25 cellular contexts compared by ENCODE assay signal in the genomic region with DNA sequence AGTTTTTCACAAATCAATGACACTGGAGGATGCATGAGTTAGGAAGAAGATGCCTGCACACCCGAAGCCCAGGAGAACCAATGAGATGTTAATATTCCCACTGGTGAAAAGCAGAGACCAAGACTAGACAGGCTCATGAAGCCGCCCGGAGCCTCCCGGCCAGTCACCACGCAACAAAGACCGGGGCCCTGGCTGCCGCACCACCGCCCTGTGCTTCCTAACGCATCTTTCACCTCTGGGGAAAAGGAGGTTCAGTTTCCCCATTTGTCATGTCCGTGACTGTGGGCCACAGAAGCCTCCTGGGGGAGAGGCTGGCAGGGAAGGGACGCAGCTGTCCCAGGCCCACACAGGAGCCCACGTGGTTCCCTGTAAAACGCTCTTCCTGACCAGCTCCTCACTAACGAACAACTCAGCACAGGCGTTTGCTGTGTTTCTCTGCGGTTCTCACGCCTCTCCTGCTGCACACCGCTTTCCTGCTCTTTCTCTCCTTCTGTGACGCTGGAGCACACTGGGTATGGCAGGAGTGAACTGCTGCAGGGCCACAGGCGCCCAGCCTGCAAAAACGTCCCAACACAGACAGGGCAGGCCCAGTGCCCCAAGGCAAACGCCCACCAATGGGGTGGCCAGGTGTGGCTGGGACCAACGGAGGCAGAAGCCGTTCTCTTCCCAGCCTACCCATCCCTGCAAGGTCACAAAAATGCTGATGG. TPM values are rescaled to one million over a fixed set of nuclear protein-coding genes. Genes with fewer than 3 reads are reported as not detected.
A peak's percentile ranks its signal among the peaks of the same experiment; 100 is the strongest.
DNase-seq lines count a peak whose midpoint lies in the region; ATAC-seq, FAIRE-seq and TF ChIP-seq lines count a peak whose summit lies in the region.
"Had no signal": no experiment of that assay in that cellular context is flagged by ENCODE, and none has a peak within 500 bp of the region (broad histone marks: within the 10 kb centered on the region; RNA-seq: fewer than 3 reads in every experiment).

No MANE protein-coding gene starts in this region.

- CTCF ChIA-PET in SK-N-SH (lab: Yijun Ruan, JAX): interaction anchor here (0.6 to 2.3 kb wide), 4 partner anchors 8 to 292 kb away, joined by 3 to 8 read pairs (median 4); no protein-coding TSS in a partner anchor
- CTCF ChIA-PET in H1 (lab: Charles Lee; ENCODE audit: partially characterized antibody): interaction anchor here (0.8 to 1.4 kb wide), 4 partner anchors 11 to 97 kb away, joined by 3 to 4 read pairs (median 3); partner anchors contain the start of gene RIMBP2
- CTCF ChIA-PET in CD8-positive, alpha-beta T cell (lab: Charles Lee): no interaction called here

- H3K27me3 ChIP-seq in SK-N-SH (ENCODE audit: insufficient read depth): no peaks in the 10 kb centered on the region
- no peaks in the 10 kb centered on the region for H3K27me3 ChIP-seq in H1 (replicated peaks in 1 of 4; ENCODE audit: control insufficient read depth in 3 of 4, extremely low read depth in 1 of 4, insufficient read depth in 3 of 4, low read length in 3 of 4)
- H3K27me3 ChIP-seq in CD8-positive, alpha-beta T cell (ENCODE audit: insufficient read depth, low read length): no peaks in the 10 kb centered on the region
- no peaks in the 10 kb centered on the region for H3K27me3 ChIP-seq in colonic mucosa

- H3K23me2 ChIP-seq in H1 (ENCODE audit: low read depth, low read length): no peaks in the 10 kb centered on the region

- H2BK15ac ChIP-seq in H1 (ENCODE audit: low read length): no peak overlapping the region

- H4K8ac ChIP-seq in H1 (ENCODE audit: extremely low read depth, insufficient read depth, low read length): peak overlapping the region; percentile 58; the same call in 1 of the 2 replicates

- no peak overlapping the region for H3K9ac ChIP-seq in SK-N-SH
- H3K9ac ChIP-seq in H1 (replicated peaks in 1 of 4; ENCODE audit: extremely low read depth in 1 of 4, low read depth in 3 of 4, low read length in 3 of 4): no peak overlapping the region
- H3K9ac ChIP-seq in colonic mucosa (ENCODE audit: low read depth in 2 of 2, low read length in 2 of 2): no peak overlapping the region

- H4K91ac ChIP-seq in H1 (replicated peaks; ENCODE audit: insufficient read length, low read length): no peak overlapping the region

- H2BK20ac ChIP-seq in H1 (ENCODE audit: low read length): no peak overlapping the region

- H3K4me1 Mint-ChIP-seq in neural crest cell: peaks cover 19% of the 10 kb centered on the region
- peaks cover 45% of the 10 kb centered on the region for H3K4me1 Mint-ChIP-seq in type B pancreatic cell (ENCODE audit: unreplicated experiment)
- H3K4me1 Mint-ChIP-seq in CD8-positive, alpha-beta T cell (ENCODE audit: low read depth): no peaks in the 10 kb centered on the region

- no peak overlapping the region; the same call in 1 of the 2 replicates for H3K18ac ChIP-seq in H1 (ENCODE audit: extremely low read depth, low read length)

- POLR2A ChIA-PET in SK-N-SH (lab: Yijun Ruan, JAX) (interaction anchor here (2.4 kb wide), 1 partner anchor 9 kb away, joined by 10 read pairs; no protein-coding TSS in a partner anchor), H1 (lab: Charles Lee; ENCODE audit: partially characterized antibody) (no interaction called here)
- POLR2A ChIA-PET in CD8-positive, alpha-beta T cell (lab: Charles Lee): no interaction called here

- DNase-seq in SK-N-SH (peak; percentile 29), H1 (ENCODE audit: low read depth in 1 of 2, low spot score in 2 of 2) (peak in 1 of 2 experiments; percentile 38), neural crest cell (ENCODE audit: low read depth, low spot score) (no peak), type B pancreatic cell (ENCODE audit: extremely low spot score, unreplicated experiment) (peak; percentile 58), colonic mucosa (no peak)
- no peak for DNase-seq in CD8-positive, alpha-beta T cell
- DNase-seq: ACHN, C1 segment of cervical spinal cord, MG63, NCI-H1417 treated with DMSO at 0.1 percent for 48 hours, NCI-H187, NCI-H446, NCI-H526, Right ventricle myocardium superior had no signal

- no peak overlapping the region for H3K4me3 ChIP-seq in SK-N-SH (ENCODE audit: low read depth in 2 of 2, low read length in 1 of 2)
- H3K4me3 ChIP-seq in H1 (ENCODE audit: extremely low read depth in 1 of 4, insufficient read depth in 2 of 4, low read depth in 3 of 4, low read length in 4 of 4): no peak overlapping the region
- H3K4me3 ChIP-seq in CD8-positive, alpha-beta T cell (ENCODE audit: low read depth, low read length): no peak overlapping the region
- H3K4me3 ChIP-seq in colonic mucosa: no peak overlapping the region
- H3K4me3 ChIP-seq: HAP-1, K562, MG63 had no signal

- no peak for TF ChIP-seq POLR2A in H1 (IDR thresholded peaks at IDR 0.05; ENCODE audit: control extremely low read depth in 1 of 2, low read depth in 2 of 2, low read length in 2 of 2)

- TF ChIP-seq EP300 in SK-N-SH (IDR thresholded peaks at IDR 0.05; ENCODE audit: borderline replicate concordance in 1 of 2, low read depth in 1 of 2, low read length in 1 of 2) (no peak), H1 (IDR thresholded peaks at IDR 0.05; ENCODE audit: borderline replicate concordance in 1 of 2, low read depth in 2 of 2, low read length in 2 of 2) (no peak)

- no peak overlapping the region for H3K56ac ChIP-seq in H1 (replicated peaks; ENCODE audit: insufficient read length, low read depth, low read length)

- no peak for TF ChIP-seq RAD21 in SK-N-SH (IDR thresholded peaks at IDR 0.05; ENCODE audit: low read length)
- TF ChIP-seq RAD21 in H1 (IDR thresholded peaks at IDR 0.05 in 1 of 2, conservative IDR thresholded peaks at IDR 0.05 in 1 of 2; ENCODE audit: low read depth in 2 of 2, low read length in 2 of 2): no peak

- H3F3A ChIP-seq in SK-N-SH (replicated peaks; ENCODE audit: insufficient read depth): no peaks in the 10 kb centered on the region

- WGBS in SK-N-SH (ENCODE audit: low lambda C conversion rate): 39% methylated on average over 24 of the region's 24 CpGs
- WGBS in H1 (ENCODE audit: extremely low coverage in 1 of 2, insufficient coverage in 1 of 2, insufficient read length in 1 of 2, insufficient replicate concordance in 2 of 2, low coverage in 1 of 2, low lambda C conversion rate in 2 of 2, missing lambda C conversion rate in 1 of 2), 2 experiments: 72% methylated on average over 24 of the region's 24 CpGs; no CpG with 5 or more reads in 1 of the 2 experiments

- H3K36me3 ChIP-seq in SK-N-SH (replicated peaks in 1 of 2; ENCODE audit: control insufficient read depth in 1 of 2, insufficient read depth in 2 of 2, low read length in 1 of 2) (no peaks in the 10 kb centered on the region), H1 (ENCODE audit: control insufficient read depth in 2 of 4, insufficient read depth in 4 of 4, low read length in 3 of 4) (no peaks in the 10 kb centered on the region), colonic mucosa (no peaks in the 10 kb centered on the region)
- H3K36me3 ChIP-seq in CD8-positive, alpha-beta T cell (ENCODE audit: insufficient read depth, low read length): no peaks in the 10 kb centered on the region
- H3K36me3 ChIP-seq: HAP-1, MG63 had no signal

- H3K4me3 Mint-ChIP-seq in neural crest cell (no peak overlapping the region), type B pancreatic cell (no peak overlapping the region)
- no peak overlapping the region for H3K4me3 Mint-ChIP-seq in CD8-positive, alpha-beta T cell

- no peaks in the 10 kb centered on the region for H3K9me3 Mint-ChIP-seq in neural crest cell
- no peaks in the 10 kb centered on the region for H3K9me3 Mint-ChIP-seq in type B pancreatic cell
- no peaks in the 10 kb centered on the region for H3K9me3 Mint-ChIP-seq in CD8-positive, alpha-beta T cell

- H4K5ac ChIP-seq in H1 (ENCODE audit: insufficient read length, low read depth, low read length): no peak overlapping the region

- no peak overlapping the region for H3K4me2 ChIP-seq in SK-N-SH
- no peak overlapping the region for H3K4me2 ChIP-seq in H1 (ENCODE audit: insufficient read depth in 1 of 2, low read depth in 2 of 2, low read length in 2 of 2)

- no peak overlapping the region for H3K23ac ChIP-seq in H1 (ENCODE audit: insufficient read length)

- H3K14ac ChIP-seq in H1 (ENCODE audit: insufficient read length): no peak overlapping the region

- TF ChIP-seq CTCF in SK-N-SH (IDR thresholded peaks at IDR 0.05): no peak
- no peak for TF ChIP-seq CTCF in H1 (IDR thresholded peaks at IDR 0.05; ENCODE audit: control extremely low read depth in 1 of 3, insufficient read depth in 1 of 3, low read depth in 1 of 3, low read length in 3 of 3)
- no peak for TF ChIP-seq CTCF in neural crest cell (conservative IDR thresholded peaks at IDR 0.05)
- TF ChIP-seq CTCF in type B pancreatic cell (conservative IDR thresholded peaks at IDR 0.05): no peak
- TF ChIP-seq CTCF in CD8-positive, alpha-beta T cell (IDR thresholded peaks at IDR 0.05): no peak
- no peak for TF ChIP-seq CTCF in colonic mucosa (IDR thresholded peaks at IDR 0.05)

- H2BK5ac ChIP-seq in H1 (ENCODE audit: low read depth, low read length): 0 out of 2 replicates have a peak overlapping the region, but pooled peaks have one; percentile 1

- ATAC-seq in SK-N-SH treated with all-trans-retinoic acid at 6 μM for 48 hours (no peak), GM19463 (IDR thresholded peaks at IDR 0.05; ENCODE audit: unreplicated experiment) (no peak)
- ATAC-seq in CD8-positive, alpha-beta T cell: no peak
- ATAC-seq: HepG2, K562 had no signal

- H3K79me2 ChIP-seq in SK-N-SH (ENCODE audit: insufficient read depth) (no peaks in the 10 kb centered on the region), H1 (ENCODE audit: control insufficient read depth in 1 of 2, insufficient read depth in 2 of 2, low read length in 2 of 2) (no peaks in the 10 kb centered on the region)

- no peak overlapping the region for H2BK120ac ChIP-seq in H1 (replicated peaks; ENCODE audit: low read depth, low read length)

- H3K9me3 ChIP-seq in SK-N-SH (no peaks in the 10 kb centered on the region), H1 (ENCODE audit: insufficient read depth in 2 of 2, low read depth in 1 of 2, low read length in 1 of 2) (no peaks in the 10 kb centered on the region), colonic mucosa (no peaks in the 10 kb centered on the region)
- no peaks in the 10 kb centered on the region for H3K9me3 ChIP-seq in CD8-positive, alpha-beta T cell (ENCODE audit: low read length)
- H3K9me3 ChIP-seq: HAP-1, MG63 had no signal

- H3K27ac Mint-ChIP-seq in neural crest cell (ENCODE audit: unreplicated experiment) (peak overlapping the region; percentile 20), type B pancreatic cell (no peak overlapping the region)
- H3K27ac Mint-ChIP-seq in CD8-positive, alpha-beta T cell: no peak overlapping the region

- FAIRE-seq in H1 (lab: Jason Lieb, UNC): no peak
- FAIRE-seq: G401.6, GM12892, HepG2, K562 had no signal

- H3K27me3 Mint-ChIP-seq in neural crest cell (ENCODE audit: low read depth) (peaks cover 3% of the 10 kb centered on the region), type B pancreatic cell (peaks cover 11% of the 10 kb centered on the region)
- H3K27me3 Mint-ChIP-seq in CD8-positive, alpha-beta T cell (ENCODE audit: low read depth): peaks cover 6% of the 10 kb centered on the region

- H4K20me1 ChIP-seq in SK-N-SH (ENCODE audit: insufficient read depth) (no peaks in the 10 kb centered on the region), H1 (replicated peaks in 1 of 2; ENCODE audit: control insufficient read depth in 1 of 2, insufficient read depth in 2 of 2, low read length in 2 of 2) (peaks cover 0 to 1% of the 10 kb centered on the region in 2 experiments)

- H3K36me3 Mint-ChIP-seq in neural crest cell (ENCODE audit: low read depth) (no peaks in the 10 kb centered on the region), type B pancreatic cell (no peaks in the 10 kb centered on the region)
- H3K36me3 Mint-ChIP-seq in CD8-positive, alpha-beta T cell: no peaks in the 10 kb centered on the region

- H2AFZ ChIP-seq in SK-N-SH (ENCODE audit: low read depth) (no peak overlapping the region), H1 (ENCODE audit: low read length) (peak overlapping the region; percentile 87; the same call in 1 of the 2 replicates)

- H3K79me1 ChIP-seq in H1 (ENCODE audit: low read depth, low read length): no peaks in the 10 kb centered on the region

- intact Hi-C loops in CD8-positive, alpha-beta T cell (cut with DNase I, micrococcal nuclease): no loop called here
- intact Hi-C loops in colonic mucosa (cut with DNase I): no loop called here

- no peak overlapping the region for H3K4ac ChIP-seq in H1 (replicated peaks; ENCODE audit: insufficient read length, low read depth, low read length)

- H3K4me1 ChIP-seq in SK-N-SH (ENCODE audit: control insufficient read depth in 1 of 2, insufficient read depth in 2 of 2, low read depth in 1 of 2, low read length in 1 of 2) (peaks cover 0 to 60% of the 10 kb centered on the region in 2 experiments; a peak in 2 of 4 replicates), H1 (replicated peaks in 1 of 4; ENCODE audit: control insufficient read depth in 3 of 4, insufficient read depth in 4 of 4, low read length in 3 of 4) (peaks cover 0 to 9% (median 3%) of the 10 kb centered on the region in 4 experiments; a peak in 3 of 7 replicates), colonic mucosa (no peaks in the 10 kb centered on the region)
- no peaks in the 10 kb centered on the region for H3K4me1 ChIP-seq in CD8-positive, alpha-beta T cell (ENCODE audit: insufficient read depth, low read length)
- H3K4me1 ChIP-seq: HAP-1 had no signal

- no peak overlapping the region for H2AK5ac ChIP-seq in H1 (ENCODE audit: low read depth, low read length)

- peak overlapping the region in 1 of 2 experiments; percentile 53; a peak in 1 of 4 replicates for H3K27ac ChIP-seq in SK-N-SH (ENCODE audit: low read depth in 2 of 2, low read length in 1 of 2)
- H3K27ac ChIP-seq in H1 (ENCODE audit: low read depth, low read length): no peak overlapping the region
- no peak overlapping the region for H3K27ac ChIP-seq in CD8-positive, alpha-beta T cell (ENCODE audit: low read depth, low read length)
- H3K27ac ChIP-seq in colonic mucosa: no peak overlapping the region
- H3K27ac ChIP-seq: 22Rv1 had no signal

- H3K9me2 ChIP-seq in SK-N-SH: no peaks in the 10 kb centered on the region

- H2BK12ac ChIP-seq in H1 (ENCODE audit: low read depth, low read length): no peak overlapping the region

RNA-seq across cellular contexts. Expression of gene RIMBP2, which starts 10.8 kb away (rescaled TPM):
- polyA plus RNA-seq in SK-N-SH (2012; rRNA removed) (0.90 and 1.1 TPM in 2 replicates), H1 (2011; rRNA removed) (0.18 and 0.52 TPM in 2 replicates)
- 1.2 and 1.8 TPM in 2 replicates for polyA plus RNA-seq in SK-N-SH (2012; cell fraction: cytosol; rRNA removed)
- polyA plus RNA-seq in SK-N-SH (2012; cell fraction: nucleus; rRNA removed): 2.6 and 4.0 TPM in 2 replicates
- 0.31 and 0.65 TPM in 2 replicates for total RNA-seq in H1 (2021; fragmentation: NEBNext Ultra II Directional; extraction: Animal tissue kit (Norgen Biotek cat#: 25700))
- polyA plus RNA-seq in H1 (2011; cell fraction: cytosol; rRNA removed): 0.43 TPM
- polyA plus RNA-seq in H1 (2011; cell fraction: nucleus; rRNA removed): 0.73 TPM
- polyA plus RNA-seq in H1 (2012, experiment 1 of 2): 0.08 to 0.66 TPM (median 0.31 TPM) in 4 replicates
- not detected for polyA plus RNA-seq in H1 (2012, experiment 2 of 2)
- 0.59 TPM for polyA plus RNA-seq in H1 (2013, experiment 1 of 2)
- 0.48 TPM for polyA plus RNA-seq in H1 (2013, experiment 2 of 2)
- polyA minus RNA-seq in H1 (2011; rRNA and poly(A)+ RNA removed): 0.17 and 0.60 TPM in 2 replicates
- not detected for polyA minus RNA-seq in H1 (2011; cell fraction: cytosol; rRNA and poly(A)+ RNA removed)
- polyA minus RNA-seq in H1 (2011; cell fraction: nucleus; rRNA and poly(A)+ RNA removed): 0.90 TPM
- total RNA-seq in neural crest cell (4.5 and 5.9 TPM in 2 replicates), type B pancreatic cell (ENCODE audit: low replicate concordance) (23.7 and 35.6 TPM in 2 replicates), colonic mucosa (1 to 10 TPM; 4.8 to 5.6 TPM)
- total RNA-seq in CD8-positive, alpha-beta T cell: not detected
- total RNA-seq: HepG2, K562, LHCN-M2, Right ventricle myocardium superior, RPMI7951, SK-MEL-5 had no signal
- polyA plus RNA-seq: K562 had no signal

Comparison
In these comparisons a context has a peak if more than half of its experiments do, and no peak if none do; other contexts are left out.
1. DNase-seq: peak in SK-N-SH (single experiment) and type B pancreatic cell (single experiment); none in neural crest cell (single experiment), CD8-positive, alpha-beta T cell (0 of 7) and colonic mucosa (single experiment).